ENCODE assay signal across 9 cellular contexts in the genomic region with DNA sequence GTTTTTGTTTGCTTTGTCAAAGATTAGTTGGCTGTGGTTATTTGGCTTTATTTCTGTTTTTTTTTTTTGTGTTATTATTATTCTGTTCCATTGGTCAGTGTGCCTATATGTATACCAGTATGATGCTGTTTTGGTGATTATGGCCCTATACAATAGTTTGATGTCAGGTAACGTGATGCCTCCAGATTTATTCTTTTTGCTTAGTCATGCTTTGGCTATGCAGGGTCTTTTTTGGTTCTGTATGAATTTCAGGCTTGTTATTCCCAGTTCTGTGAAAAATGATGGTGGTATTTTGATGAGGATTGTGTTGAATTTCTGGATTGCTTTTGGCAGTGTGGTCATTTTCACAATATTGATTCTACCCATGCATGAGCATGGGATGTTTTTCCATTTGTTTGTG.
"Had no signal": no experiment of that assay in that cellular context is flagged by ENCODE, and none has a peak within 500 bp of the region (broad histone marks: within the 10 kb centered on the region; RNA-seq: fewer than 3 reads in every experiment).

No MANE protein-coding gene starts in this region.

- FAIRE-seq: H54, HTR-8/SVneo had no signal

- H3K4me2 ChIP-seq: KMS-11 had no signal

- H3K27ac ChIP-seq: GM23248, KMS-11 had no signal

- H3K27ac Mint-ChIP-seq: H9 had no signal

- H3K4me3 ChIP-seq: GM23248 had no signal

- DNase-seq: GM23248, GOT3, H9, HCEC 1CT, Karpas-422, KBM-7 had no signal

- H3K4me3 Mint-ChIP-seq: H9 had no signal

- H3K9ac ChIP-seq: GM23248, KMS-11 had no signal

- H2AFZ ChIP-seq: GM23248 had no signal
